Comparison of ENCODE assay signal across 8 cellular contexts in the genomic region with DNA sequence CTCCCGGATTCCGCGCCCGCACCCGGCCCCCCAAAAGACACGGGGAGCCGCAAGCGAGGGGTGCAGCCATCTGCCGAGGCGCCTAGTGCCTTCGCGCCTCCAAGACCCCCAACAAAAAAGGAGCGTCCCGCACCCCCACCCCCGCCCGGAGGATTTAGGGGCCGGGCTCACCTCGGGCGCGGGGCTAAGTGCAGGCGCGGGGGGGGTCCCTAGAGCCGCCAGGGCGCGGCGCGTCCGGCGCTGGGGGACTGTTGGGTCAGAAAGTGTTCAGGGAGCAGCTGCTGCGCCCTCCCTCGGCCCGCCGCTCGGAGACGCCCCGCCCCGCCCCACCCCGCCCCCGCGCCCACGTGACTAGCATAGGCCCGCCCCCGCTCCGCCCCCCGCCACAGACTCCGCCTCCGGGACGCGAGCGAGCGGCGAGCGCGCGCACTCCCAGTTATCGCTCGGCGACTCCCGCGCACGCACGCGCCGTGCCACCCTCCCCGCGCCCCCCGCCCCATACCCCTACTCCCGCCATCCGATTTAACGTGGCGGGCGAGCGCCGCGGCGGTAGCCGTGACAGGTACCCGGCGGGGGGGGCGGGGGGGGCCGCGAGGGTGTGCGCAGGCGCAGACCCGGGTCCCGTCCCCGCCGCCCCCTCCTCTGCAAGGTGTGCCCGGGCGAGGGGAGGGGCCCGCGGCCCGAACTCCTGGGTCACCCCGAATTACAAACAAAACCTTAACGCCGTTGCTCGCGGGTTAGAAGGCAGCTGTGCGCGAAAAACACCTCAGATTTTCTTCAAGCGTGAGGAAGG. TPM values are rescaled to one million over a fixed set of nuclear protein-coding genes. Genes with fewer than 3 reads are reported as not detected.
DNase-seq lines count a peak whose midpoint lies in the region; ATAC-seq and TF ChIP-seq lines count a peak whose summit lies in the region.

No MANE protein-coding gene starts in this region.

- peak overlapping the region; percentile 98 for H3K9ac ChIP-seq in OCI-LY3 (ENCODE audit: low read length)

- H2AFZ ChIP-seq in OCI-LY3 (ENCODE audit: low read depth, low read length): peak overlapping the region; percentile 67

- intact Hi-C loops in A673 (cut with micrococcal nuclease; ENCODE audit: unreplicated experiment) (no loop called here), esophagus muscularis mucosa (cut with DNase I) (loop anchor here (10.0 kb wide), 1 partner anchor 106 kb away; a partner anchor contains a TSS)

- POLR2A ChIA-PET in A673 (lab: Charles Lee; ENCODE audit: low non-redundant PET): no interaction called here

- H3K4me3 ChIP-seq in A673 (ENCODE audit: low read depth, low read length, poor library complexity, severe bottlenecking) (peak overlapping the region; percentile 64), OCI-LY3 (ENCODE audit: low read length) (peak overlapping the region; percentile 95), esophagus muscularis mucosa (peak overlapping the region; percentile 85 to 99 (median 92))

- no peak for TF ChIP-seq EP300 in esophagus muscularis mucosa (IDR thresholded peaks at IDR 0.05)

- H3K36me3 ChIP-seq in A673 (ENCODE audit: insufficient read depth, low read length, poor library complexity, severe bottlenecking): no peaks in the 10 kb centered on the region
- peaks cover 3% of the 10 kb centered on the region for H3K36me3 ChIP-seq in OCI-LY3 (replicated peaks; ENCODE audit: low read depth, low read length)
- no peaks in the 10 kb centered on the region for H3K36me3 ChIP-seq in esophagus muscularis mucosa

- under 1% methylated on average over 16 of the region's 101 CpGs for WGBS in esophagus muscularis mucosa

- peak overlapping the region; percentile 72 for H3K27ac ChIP-seq in A673 (ENCODE audit: low read depth, low read length, poor library complexity, severe bottlenecking)
- peak overlapping the region; percentile 90 for H3K27ac ChIP-seq in OCI-LY3 (ENCODE audit: low read length)
- H3K27ac ChIP-seq in esophagus muscularis mucosa (replicated peaks in 1 of 4): peak overlapping the region; percentile 93 to 97 (median 94)

- H3K4me1 ChIP-seq in A673 (ENCODE audit: insufficient read depth, low read length, poor library complexity, severe bottlenecking): peaks cover 44% of the 10 kb centered on the region
- H3K4me1 ChIP-seq in OCI-LY3 (ENCODE audit: low read length): peaks cover 22% of the 10 kb centered on the region
- peaks cover 25 to 37% (median 35%) of the 10 kb centered on the region in 4 donors for H3K4me1 ChIP-seq in esophagus muscularis mucosa

- TF ChIP-seq CTCF in A673 (conservative IDR thresholded peaks at IDR 0.05; ENCODE audit: low read depth, low read length) (no peak), OCI-LY3 (IDR thresholded peaks at IDR 0.05; ENCODE audit: low read depth, low read length) (no peak), esophagus muscularis mucosa (IDR thresholded peaks at IDR 0.05) (no peak)

- H3K4me2 ChIP-seq in OCI-LY3 (ENCODE audit: low read length): peak overlapping the region; percentile 73

- CTCF ChIA-PET in A673 (lab: Charles Lee): no interaction called here

- ATAC-seq in GM18868 (IDR thresholded peaks at IDR 0.05; ENCODE audit: unreplicated experiment) (peak; percentile 31), HG03521 (IDR thresholded peaks at IDR 0.05; ENCODE audit: unreplicated experiment) (peak; percentile 47)

- peak; percentile 83 for DNase-seq in A673 (ENCODE audit: low spot score)
- DNase-seq in activated T-cell treated with anti-CD3 and anti-CD28 coated beads, Interleukin-2, amount 50 U/mL, for 1 hour: peak; percentile 87
- peak; percentile 98 for DNase-seq in esophagus muscularis mucosa (ENCODE audit: extremely low spot score)
- peak; percentile 79 for DNase-seq in myocyte (ENCODE audit: low read depth)
- peak; percentile 65 for DNase-seq in stimulated activated CD8-positive, alpha-beta memory T cell treated with anti-CD3 and anti-CD28 coated beads, Interleukin-7, amount 100 ng/mL, for 24 hours (ENCODE audit: low read depth)

- peak; percentile 62 for TF ChIP-seq POLR2A in esophagus muscularis mucosa (IDR thresholded peaks at IDR 0.05; ENCODE audit: low read depth)

- peaks cover 49% of the 10 kb centered on the region for H3K79me2 ChIP-seq in OCI-LY3 (ENCODE audit: low read length)

- no TSS peak for BruUV-seq in A673 (replicated peaks; lab: Mats Ljungman, UMichigan)

- H4K20me1 ChIP-seq in OCI-LY3 (ENCODE audit: insufficient read depth, low read length): no peaks in the 10 kb centered on the region

- H3K9me3 ChIP-seq in A673 (ENCODE audit: low read depth, low read length, poor library complexity, severe bottlenecking) (no peaks in the 10 kb centered on the region), OCI-LY3 (ENCODE audit: insufficient read depth, low read length) (no peaks in the 10 kb centered on the region), esophagus muscularis mucosa (no peaks in the 10 kb centered on the region)

- no peaks in the 10 kb centered on the region for H3K27me3 ChIP-seq in A673 (replicated peaks; ENCODE audit: insufficient read depth, low read depth, low read length, poor library complexity)
- H3K27me3 ChIP-seq in OCI-LY3 (ENCODE audit: low read depth, low read length): 0 out of 2 replicates have a peak, but pooled peaks cover 4% of the 10 kb centered on the region
- peaks cover 0 to 12% (median 0%) of the 10 kb centered on the region in 4 donors for H3K27me3 ChIP-seq in esophagus muscularis mucosa

RNA-seq across cellular contexts. Expression of a gene that starts 56.2 kb away (rescaled TPM):
- 1.0 and 1.4 TPM in 2 replicates for total RNA-seq in A673 (2021)
- not detected for total RNA-seq in esophagus muscularis mucosa
- 0.05 TPM in 1 of 2 replicates, not detected in the other for total RNA-seq in myocyte
- polyA plus RNA-seq in myocyte (2012): not detected

Comparison
In these comparisons a context has a peak if more than half of its experiments do, and no peak if none do; other contexts are left out.
1. Peak in every context shown above with its lines: DNase-seq, ATAC-seq, H3K4me3 ChIP-seq and H3K27ac ChIP-seq.